25 cellular contexts compared by ENCODE assay signal in the genomic region with DNA sequence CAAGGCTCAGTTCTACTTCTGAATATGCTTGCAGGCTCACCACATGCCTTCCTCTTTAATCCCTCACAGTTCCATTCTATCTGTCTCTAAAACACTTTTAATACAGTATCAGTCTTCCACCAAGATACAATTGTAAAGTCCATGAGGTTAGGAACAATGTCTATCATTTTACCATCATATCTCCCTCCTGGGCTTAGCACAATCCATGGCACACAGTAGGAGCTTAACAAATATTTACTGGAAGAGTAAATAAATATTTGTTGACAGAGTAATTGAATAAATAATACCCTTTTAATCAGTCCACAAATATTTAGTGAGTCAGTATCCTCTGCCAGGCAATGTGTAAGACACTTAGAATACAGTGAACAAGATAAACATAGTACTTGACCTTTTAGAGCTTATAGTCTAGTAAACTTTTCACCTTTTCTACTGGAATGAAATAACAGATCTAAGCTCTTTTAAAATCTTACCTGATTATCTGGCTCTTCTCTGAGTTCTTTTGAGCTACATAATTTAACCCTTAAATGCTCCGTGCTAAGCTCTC. TPM values are rescaled to one million over a fixed set of nuclear protein-coding genes. Genes with fewer than 3 reads are reported as not detected.
A peak's percentile ranks its signal among the peaks of the same experiment; 100 is the strongest.
DNase-seq lines count a peak whose midpoint lies in the region; ATAC-seq and TF ChIP-seq lines count a peak whose summit lies in the region.
"Had no signal": no experiment of that assay in that cellular context is flagged by ENCODE, and none has a peak within 500 bp of the region (broad histone marks: within the 10 kb centered on the region; RNA-seq: fewer than 3 reads in every experiment).

No MANE protein-coding gene starts in this region.

- H3K23ac ChIP-seq in mesenchymal stem cell (ENCODE audit: low read length in 2 of 2), result no peak overlapping the region

- H3K4ac ChIP-seq in mesenchymal stem cell (ENCODE audit: low read depth in 1 of 2, low read length in 2 of 2), result no peak overlapping the region

- no peak overlapping the region for H3K4me2 ChIP-seq in mesenchymal stem cell (ENCODE audit: low read length, poor library complexity, severe bottlenecking)
- H3K4me2 ChIP-seq: A549, KMS-11, SK-N-SH had no signal

- no peak overlapping the region; the same call in 1 of the 2 replicates for H3K27ac ChIP-seq in Panc1 (ENCODE audit: low read length)
- H3K27ac ChIP-seq in mesenchymal stem cell (ENCODE audit: low read length, poor library complexity, severe bottlenecking), result no peak overlapping the region
- H3K27ac ChIP-seq in stomach, result no peak overlapping the region
- H3K27ac ChIP-seq: A549, GM23248, KMS-11, Peyer's patch had no signal

- TF ChIP-seq CTCF in Panc1 (IDR thresholded peaks at IDR 0.05) (no peak), stomach (IDR thresholded peaks at IDR 0.05) (no peak)

- H2BK120ac ChIP-seq in mesenchymal stem cell (ENCODE audit: low read depth, low read length), result no peak overlapping the region

- TF ChIP-seq EP300 in stomach (IDR thresholded peaks at IDR 0.05), result no peak

- no peaks in the 10 kb centered on the region for H3K79me1 ChIP-seq in mesenchymal stem cell (replicated peaks; ENCODE audit: low read length, poor library complexity, severe bottlenecking)

- no CpG with 5 or more reads among the region's 1 CpG for WGBS in mesenchymal stem cell
- 89 to 95% (median 92%) methylated on average over 1 of the region's 1 CpG for WGBS in stomach, 5 donors

- H3K4me1 ChIP-seq in Panc1 (ENCODE audit: control insufficient read depth, insufficient read depth, low read length), result peaks cover 23% of the 10 kb centered on the region
- peaks cover 2% of the 10 kb centered on the region for H3K4me1 ChIP-seq in mesenchymal stem cell (ENCODE audit: control insufficient read depth, insufficient read depth, low read depth, low read length)
- H3K4me1 ChIP-seq in stomach, result peaks cover 0 to 6% (median 2%) of the 10 kb centered on the region in 4 donors
- H3K4me1 ChIP-seq: Peyer's patch had no signal

- H3K9me3 ChIP-seq in Panc1 (ENCODE audit: control insufficient read depth, insufficient read depth, low read depth, low read length) (no peaks in the 10 kb centered on the region), mesenchymal stem cell (ENCODE audit: control insufficient read depth, low read length) (no peaks in the 10 kb centered on the region), stomach (no peaks in the 10 kb centered on the region)
- H3K9me3 ChIP-seq: A549, Peyer's patch, SK-N-SH had no signal

- no peak overlapping the region for H2AK5ac ChIP-seq in mesenchymal stem cell (ENCODE audit: low read length, severe bottlenecking)

- no peak overlapping the region for H3K18ac ChIP-seq in mesenchymal stem cell (ENCODE audit: low read depth in 1 of 2, low read length in 2 of 2)

- no peak overlapping the region for H2BK5ac ChIP-seq in mesenchymal stem cell (ENCODE audit: low read depth, low read length, poor library complexity, severe bottlenecking)

- H3K4me3 ChIP-seq in Panc1 (ENCODE audit: low read depth in 2 of 2, low read length in 2 of 2) (no peak overlapping the region), mesenchymal stem cell (ENCODE audit: insufficient read depth in 1 of 2, low read depth in 1 of 2, low read length in 2 of 2) (no peak overlapping the region), stomach (no peak overlapping the region)
- H3K4me3 ChIP-seq: A549, GM23248, Peyer's patch had no signal

- no peak overlapping the region for H4K8ac ChIP-seq in mesenchymal stem cell (ENCODE audit: low read length)

- intact Hi-C loops in Panc1 (cut with micrococcal nuclease; ENCODE audit: unreplicated experiment), result no loop called here
- intact Hi-C loops in stomach (cut with DNase I; ENCODE audit: low total_unique reads), result no loop called here

- peak; percentile 95 for DNase-seq in DMS53 treated with DMSO at 0.1 percent for 48 hours (lab: John Stamatoyannopoulos, UW; ENCODE audit: unreplicated experiment)
- peak; percentile 20 for DNase-seq in M059J (ENCODE audit: low read depth)
- no peak for DNase-seq in Panc1 (ENCODE audit: low read depth, low spot score)
- DNase-seq in mesenchymal stem cell, result peak; percentile 53
- DNase-seq in stomach, result no peak
- DNase-seq: AML-193; CD4-positive, alpha-beta memory T cell; COR-L47; DMS79 treated with DMSO at 0.1 percent for 48 hours; GM23248; H7; NCI-H1092; NCI-H1417 treated with DMSO at 0.1 percent for 48 hours; NCI-H1694 treated with DMSO at 0.1 percent for 48 hours; NCI-H2171 treated with DMSO at 0.1 percent for 48 hours; NCI-H345; NCI-H526; Peyer's patch; SK-N-SH; SW 1271; T-helper 17 cell had no signal

- no TSS peak for BruUV-seq in Panc1 (replicated peaks; lab: Mats Ljungman, UMichigan)

- POLR2A ChIA-PET in Panc1 (lab: Charles Lee), result interaction anchor here (0.5 to 1.0 kb wide), 3 partner anchors 10 to 25 kb away, joined by 3 to 5 read pairs (median 3); partner anchors contain the start of gene GADD45A

- no peak overlapping the region for H3K14ac ChIP-seq in mesenchymal stem cell (ENCODE audit: low read length in 2 of 2)

- H3K27me3 ChIP-seq in Panc1 (ENCODE audit: control insufficient read depth, insufficient read depth, low read length) (no peaks in the 10 kb centered on the region), mesenchymal stem cell (ENCODE audit: control insufficient read depth in 1 of 2, insufficient read depth in 1 of 2, low read length in 2 of 2) (no peaks in the 10 kb centered on the region), stomach (no peaks in the 10 kb centered on the region)
- H3K27me3 ChIP-seq: Peyer's patch had no signal

- H3K36me3 ChIP-seq in Panc1 (ENCODE audit: control insufficient read depth, insufficient read depth, low read length), result no peaks in the 10 kb centered on the region
- no peaks in the 10 kb centered on the region for H3K36me3 ChIP-seq in mesenchymal stem cell (ENCODE audit: control insufficient read depth in 1 of 2, insufficient read depth in 2 of 2, low read depth in 1 of 2, low read length in 2 of 2)
- no peaks in the 10 kb centered on the region for H3K36me3 ChIP-seq in stomach
- H3K36me3 ChIP-seq: Peyer's patch had no signal

- no peak overlapping the region for H4K91ac ChIP-seq in mesenchymal stem cell (ENCODE audit: low read length)

- CTCF ChIA-PET in Panc1 (lab: Charles Lee), result interaction anchor here (0.9 kb wide), 1 partner anchor 13 kb away, joined by 5 read pairs; the partner anchor contains the start of gene GADD45A

- no peak overlapping the region for H3K9ac ChIP-seq in mesenchymal stem cell (ENCODE audit: low read length)
- H3K9ac ChIP-seq: GM23248, KMS-11, SK-N-SH had no signal

- in situ Hi-C loops in Panc1 (cut with HindIII; ENCODE audit: low pct_unique_long_range_greater_than_20kb, low sequenced_read_pairs), result loop anchor here (25.0 kb wide), 1 partner anchor 135 kb away; no protein-coding TSS in a partner anchor

- TF ChIP-seq POLR2A in stomach (IDR thresholded peaks at IDR 0.05), result no peak

- ATAC-seq in Panc1 (peak; percentile 55), GM19467 (IDR thresholded peaks at IDR 0.05; ENCODE audit: unreplicated experiment) (no peak), GM19324 (IDR thresholded peaks at IDR 0.05; ENCODE audit: low FRiP score, unreplicated experiment) (no peak)
- ATAC-seq: A549, T-helper 17 cell had no signal

- H2AFZ ChIP-seq in mesenchymal stem cell (ENCODE audit: low read depth, low read length), result no peak overlapping the region
- H2AFZ ChIP-seq: GM23248 had no signal

- H2BK12ac ChIP-seq in mesenchymal stem cell (ENCODE audit: low read length in 2 of 2), result no peak overlapping the region

- H2BK15ac ChIP-seq in mesenchymal stem cell (ENCODE audit: low read depth, poor library complexity, severe bottlenecking), result no peak overlapping the region

RNA-seq across cellular contexts. Expression of gene GADD45A, which starts 12.7 kb away (rescaled TPM):
- 46.6 and 48.8 TPM in 2 replicates for total RNA-seq in M059J (2014; rRNA removed; shearing (Covaris generic))
- total RNA-seq in Panc1 (2021; ENCODE audit: unreplicated experiment) (106 TPM), stomach (10 to 100 TPM in 4 of 5 donors, 1 to 10 TPM in 1; 4.7 to 63.8 (median 37.5) TPM)
- polyA plus RNA-seq in Panc1 (2012; ENCODE audit: insufficient read length), result 91.6 TPM
- 46.4 TPM for polyA plus RNA-seq in mesenchymal stem cell (2013, experiment 1 of 2)
- 48.5 TPM for polyA plus RNA-seq in mesenchymal stem cell (2013, experiment 2 of 2)
- polyA plus RNA-seq in stomach, result 10 to 100 TPM; 31.6 to 84.8 (median 39.4) TPM

Comparison
In these comparisons a context has a peak if more than half of its experiments do, and no peak if none do; other contexts are left out.
1. DNase-seq: peak in DMS53 treated with DMSO at 0.1 percent for 48 hours (single experiment), M059J (single experiment) and mesenchymal stem cell (single experiment); none in Panc1 (single experiment) and stomach (single experiment).